1 cellular context compared by ENCODE assay signal in the genomic region with DNA sequence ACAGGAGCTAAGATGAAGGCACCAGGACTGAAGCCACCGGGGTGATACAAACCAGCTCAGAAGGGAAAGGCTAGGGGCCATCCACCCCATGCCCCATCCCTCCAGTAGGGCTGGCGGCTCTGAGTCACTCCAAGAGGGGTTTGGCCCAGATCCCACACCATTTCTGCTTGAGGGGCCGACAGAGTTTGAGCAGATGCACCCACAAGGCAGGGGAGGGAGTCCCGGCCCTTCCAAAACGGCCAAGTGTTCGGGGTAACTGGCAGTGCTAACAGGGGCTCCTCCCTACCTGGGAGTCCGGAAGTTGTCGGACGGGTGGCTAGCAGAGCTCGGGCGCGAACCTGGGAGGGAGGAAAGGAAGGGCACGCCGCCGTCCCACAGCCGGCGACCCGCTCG.
TF ChIP-seq lines count a peak whose summit lies in the region.

No MANE protein-coding gene starts in this region.

TF ChIP-seq in HepG2, 621 proteins besides CTCF, POLR2A, EP300 and RAD21:
- TF ChIP-seq, protein P1, sequence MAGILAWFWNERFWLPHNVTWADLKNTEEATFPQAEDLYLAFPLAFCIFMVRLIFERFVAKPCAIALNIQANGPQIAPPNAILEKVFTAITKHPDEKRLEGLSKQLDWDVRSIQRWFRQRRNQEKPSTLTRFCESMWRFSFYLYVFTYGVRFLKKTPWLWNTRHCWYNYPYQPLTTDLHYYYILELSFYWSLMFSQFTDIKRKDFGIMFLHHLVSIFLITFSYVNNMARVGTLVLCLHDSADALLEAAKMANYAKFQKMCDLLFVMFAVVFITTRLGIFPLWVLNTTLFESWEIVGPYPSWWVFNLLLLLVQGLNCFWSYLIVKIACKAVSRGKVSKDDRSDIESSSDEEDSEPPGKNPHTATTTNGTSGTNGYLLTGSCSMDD (CRISPR knock-in tag; IDR thresholded peaks at IDR 0.05) = no peak
- TF ChIP-seq, protein P2, sequence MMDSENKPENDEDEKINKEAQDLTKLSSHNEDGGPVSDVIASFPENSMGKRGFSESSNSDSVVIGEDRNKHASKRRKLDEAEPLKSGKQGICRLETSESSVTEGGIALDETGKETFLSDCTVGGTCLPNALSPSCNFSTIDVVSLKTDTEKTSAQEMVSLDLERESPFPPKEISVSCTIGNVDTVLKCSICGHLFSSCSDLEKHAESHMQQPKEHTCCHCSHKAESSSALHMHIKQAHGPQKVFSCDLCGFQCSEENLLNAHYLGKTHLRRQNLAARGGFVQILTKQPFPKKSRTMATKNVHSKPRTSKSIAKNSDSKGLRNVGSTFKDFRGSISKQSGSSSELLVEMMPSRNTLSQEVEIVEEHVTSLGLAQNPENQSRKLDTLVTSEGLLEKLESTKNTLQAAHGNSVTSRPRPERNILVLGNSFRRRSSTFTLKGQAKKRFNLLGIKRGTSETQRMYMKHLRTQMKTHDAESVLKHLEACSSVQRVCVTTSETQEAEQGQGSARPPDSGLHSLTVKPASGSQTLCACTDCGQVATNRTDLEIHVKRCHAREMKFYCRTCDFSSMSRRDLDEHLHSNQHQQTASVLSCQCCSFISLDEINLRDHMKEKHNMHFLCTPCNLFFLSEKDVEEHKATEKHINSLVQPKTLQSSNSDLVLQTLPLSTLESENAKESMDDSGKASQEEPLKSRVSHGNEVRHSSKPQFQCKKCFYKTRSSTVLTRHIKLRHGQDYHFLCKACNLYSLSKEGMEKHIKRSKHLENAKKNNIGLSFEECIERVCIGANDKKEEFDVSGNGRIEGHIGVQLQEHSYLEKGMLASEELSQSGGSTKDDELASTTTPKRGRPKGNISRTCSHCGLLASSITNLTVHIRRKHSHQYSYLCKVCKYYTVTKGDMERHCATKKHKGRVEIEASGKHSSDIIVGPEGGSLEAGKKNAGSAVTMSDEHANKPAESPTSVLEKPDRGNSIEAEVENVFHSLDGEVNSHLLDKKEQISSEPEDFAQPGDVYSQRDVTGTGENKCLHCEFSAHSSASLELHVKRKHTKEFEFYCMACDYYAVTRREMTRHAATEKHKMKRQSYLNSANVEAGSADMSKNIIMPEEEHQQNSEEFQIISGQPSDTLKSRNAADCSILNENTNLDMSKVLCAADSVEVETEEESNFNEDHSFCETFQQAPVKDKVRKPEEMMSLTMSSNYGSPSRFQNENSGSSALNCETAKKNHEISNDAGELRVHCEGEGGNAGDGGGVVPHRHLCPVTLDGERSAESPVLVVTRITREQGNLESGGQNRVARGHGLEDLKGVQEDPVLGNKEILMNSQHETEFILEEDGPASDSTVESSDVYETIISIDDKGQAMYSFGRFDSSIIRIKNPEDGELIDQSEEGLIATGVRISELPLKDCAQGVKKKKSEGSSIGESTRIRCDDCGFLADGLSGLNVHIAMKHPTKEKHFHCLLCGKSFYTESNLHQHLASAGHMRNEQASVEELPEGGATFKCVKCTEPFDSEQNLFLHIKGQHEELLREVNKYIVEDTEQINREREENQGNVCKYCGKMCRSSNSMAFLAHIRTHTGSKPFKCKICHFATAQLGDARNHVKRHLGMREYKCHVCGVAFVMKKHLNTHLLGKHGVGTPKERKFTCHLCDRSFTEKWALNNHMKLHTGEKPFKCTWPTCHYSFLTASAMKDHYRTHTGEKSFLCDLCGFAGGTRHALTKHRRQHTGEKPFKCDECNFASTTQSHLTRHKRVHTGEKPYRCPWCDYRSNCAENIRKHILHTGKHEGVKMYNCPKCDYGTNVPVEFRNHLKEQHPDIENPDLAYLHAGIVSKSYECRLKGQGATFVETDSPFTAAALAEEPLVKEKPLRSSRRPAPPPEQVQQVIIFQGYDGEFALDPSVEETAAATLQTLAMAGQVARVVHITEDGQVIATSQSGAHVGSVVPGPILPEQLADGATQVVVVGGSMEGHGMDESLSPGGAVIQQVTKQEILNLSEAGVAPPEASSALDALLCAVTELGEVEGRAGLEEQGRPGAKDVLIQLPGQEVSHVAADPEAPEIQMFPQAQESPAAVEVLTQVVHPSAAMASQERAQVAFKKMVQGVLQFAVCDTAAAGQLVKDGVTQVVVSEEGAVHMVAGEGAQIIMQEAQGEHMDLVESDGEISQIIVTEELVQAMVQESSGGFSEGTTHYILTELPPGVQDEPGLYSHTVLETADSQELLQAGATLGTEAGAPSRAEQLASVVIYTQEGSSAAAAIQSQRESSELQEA (CRISPR knock-in tag; IDR thresholded peaks at IDR 0.05; ENCODE audit: not compliant biosample characterization) = no peak
- TF ChIP-seq ZBTB3 (CRISPR knock-in tag; IDR thresholded peaks at IDR 0.05; ENCODE audit: borderline replicate concordance, low read depth) (no peak), ZNF772 (CRISPR knock-in tag; IDR thresholded peaks at IDR 0.05) (no peak), ZSCAN21 (CRISPR knock-in tag; IDR thresholded peaks at IDR 0.05; ENCODE audit: borderline replicate concordance) (no peak), ZNF367 (CRISPR knock-in tag; IDR thresholded peaks at IDR 0.05; ENCODE audit: borderline replicate concordance) (no peak), NFKBIZ (CRISPR knock-in tag; IDR thresholded peaks at IDR 0.05) (no peak), ZNF572 (CRISPR knock-in tag; IDR thresholded peaks at IDR 0.05) (no peak), XRCC5 (optimal IDR thresholded peaks at IDR 0.05; ENCODE audit: low read length) (no peak), HOXA7 (CRISPR knock-in tag; IDR thresholded peaks at IDR 0.05) (no peak), ZNF678 (CRISPR knock-in tag; IDR thresholded peaks at IDR 0.05) (no peak), ZNF329 (CRISPR knock-in tag; IDR thresholded peaks at IDR 0.05; ENCODE audit: low read depth) (no peak), NFIB (CRISPR knock-in tag; IDR thresholded peaks at IDR 0.05; ENCODE audit: borderline replicate concordance) (no peak)
- TF ChIP-seq, protein P3, sequence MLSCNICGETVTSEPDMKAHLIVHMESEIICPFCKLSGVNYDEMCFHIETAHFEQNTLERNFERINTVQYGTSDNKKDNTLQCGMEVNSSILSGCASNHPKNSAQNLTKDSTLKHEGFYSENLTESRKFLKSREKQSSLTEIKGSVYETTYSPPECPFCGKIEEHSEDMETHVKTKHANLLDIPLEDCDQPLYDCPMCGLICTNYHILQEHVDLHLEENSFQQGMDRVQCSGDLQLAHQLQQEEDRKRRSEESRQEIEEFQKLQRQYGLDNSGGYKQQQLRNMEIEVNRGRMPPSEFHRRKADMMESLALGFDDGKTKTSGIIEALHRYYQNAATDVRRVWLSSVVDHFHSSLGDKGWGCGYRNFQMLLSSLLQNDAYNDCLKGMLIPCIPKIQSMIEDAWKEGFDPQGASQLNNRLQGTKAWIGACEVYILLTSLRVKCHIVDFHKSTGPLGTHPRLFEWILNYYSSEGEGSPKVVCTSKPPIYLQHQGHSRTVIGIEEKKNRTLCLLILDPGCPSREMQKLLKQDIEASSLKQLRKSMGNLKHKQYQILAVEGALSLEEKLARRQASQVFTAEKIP (CRISPR knock-in tag; IDR thresholded peaks at IDR 0.05; ENCODE audit: borderline replicate concordance) = no peak
- TF ChIP-seq, protein P4, sequence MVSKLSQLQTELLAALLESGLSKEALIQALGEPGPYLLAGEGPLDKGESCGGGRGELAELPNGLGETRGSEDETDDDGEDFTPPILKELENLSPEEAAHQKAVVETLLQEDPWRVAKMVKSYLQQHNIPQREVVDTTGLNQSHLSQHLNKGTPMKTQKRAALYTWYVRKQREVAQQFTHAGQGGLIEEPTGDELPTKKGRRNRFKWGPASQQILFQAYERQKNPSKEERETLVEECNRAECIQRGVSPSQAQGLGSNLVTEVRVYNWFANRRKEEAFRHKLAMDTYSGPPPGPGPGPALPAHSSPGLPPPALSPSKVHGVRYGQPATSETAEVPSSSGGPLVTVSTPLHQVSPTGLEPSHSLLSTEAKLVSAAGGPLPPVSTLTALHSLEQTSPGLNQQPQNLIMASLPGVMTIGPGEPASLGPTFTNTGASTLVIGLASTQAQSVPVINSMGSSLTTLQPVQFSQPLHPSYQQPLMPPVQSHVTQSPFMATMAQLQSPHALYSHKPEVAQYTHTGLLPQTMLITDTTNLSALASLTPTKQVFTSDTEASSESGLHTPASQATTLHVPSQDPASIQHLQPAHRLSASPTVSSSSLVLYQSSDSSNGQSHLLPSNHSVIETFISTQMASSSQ (IDR thresholded peaks at IDR 0.05; ENCODE audit: low read depth) = no peak
- TF ChIP-seq, protein P4 (CRISPR knock-in tag; IDR thresholded peaks at IDR 0.05; ENCODE audit: borderline replicate concordance) = no peak
- TF ChIP-seq, protein P5, sequence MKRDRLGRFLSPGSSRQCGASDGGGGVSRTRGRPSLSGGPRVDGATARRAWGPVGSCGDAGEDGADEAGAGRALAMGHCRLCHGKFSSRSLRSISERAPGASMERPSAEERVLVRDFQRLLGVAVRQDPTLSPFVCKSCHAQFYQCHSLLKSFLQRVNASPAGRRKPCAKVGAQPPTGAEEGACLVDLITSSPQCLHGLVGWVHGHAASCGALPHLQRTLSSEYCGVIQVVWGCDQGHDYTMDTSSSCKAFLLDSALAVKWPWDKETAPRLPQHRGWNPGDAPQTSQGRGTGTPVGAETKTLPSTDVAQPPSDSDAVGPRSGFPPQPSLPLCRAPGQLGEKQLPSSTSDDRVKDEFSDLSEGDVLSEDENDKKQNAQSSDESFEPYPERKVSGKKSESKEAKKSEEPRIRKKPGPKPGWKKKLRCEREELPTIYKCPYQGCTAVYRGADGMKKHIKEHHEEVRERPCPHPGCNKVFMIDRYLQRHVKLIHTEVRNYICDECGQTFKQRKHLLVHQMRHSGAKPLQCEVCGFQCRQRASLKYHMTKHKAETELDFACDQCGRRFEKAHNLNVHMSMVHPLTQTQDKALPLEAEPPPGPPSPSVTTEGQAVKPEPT (CRISPR knock-in tag; IDR thresholded peaks at IDR 0.05; ENCODE audit: low read depth) = no peak
- TF ChIP-seq, protein P6, sequence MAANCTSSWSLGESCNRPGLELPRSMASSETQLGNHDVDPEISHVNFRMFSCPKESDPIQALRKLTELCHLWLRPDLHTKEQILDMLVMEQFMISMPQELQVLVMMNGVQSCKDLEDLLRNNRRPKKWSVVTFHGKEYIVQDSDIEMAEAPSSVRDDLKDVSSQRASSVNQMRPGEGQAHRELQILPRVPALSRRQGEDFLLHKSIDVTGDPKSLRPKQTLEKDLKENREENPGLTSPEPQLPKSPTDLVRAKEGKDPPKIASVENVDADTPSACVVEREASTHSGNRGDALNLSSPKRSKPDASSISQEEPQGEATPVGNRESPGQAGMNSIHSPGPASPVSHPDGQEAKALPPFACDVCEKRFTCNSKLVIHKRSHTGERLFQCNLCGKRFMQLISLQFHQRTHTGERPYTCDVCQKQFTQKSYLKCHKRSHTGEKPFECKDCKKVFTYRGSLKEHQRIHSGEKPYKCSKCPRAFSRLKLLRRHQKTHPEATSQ (CRISPR knock-in tag; IDR thresholded peaks at IDR 0.05; ENCODE audit: borderline replicate concordance) = no peak
- TF ChIP-seq, protein P7, sequence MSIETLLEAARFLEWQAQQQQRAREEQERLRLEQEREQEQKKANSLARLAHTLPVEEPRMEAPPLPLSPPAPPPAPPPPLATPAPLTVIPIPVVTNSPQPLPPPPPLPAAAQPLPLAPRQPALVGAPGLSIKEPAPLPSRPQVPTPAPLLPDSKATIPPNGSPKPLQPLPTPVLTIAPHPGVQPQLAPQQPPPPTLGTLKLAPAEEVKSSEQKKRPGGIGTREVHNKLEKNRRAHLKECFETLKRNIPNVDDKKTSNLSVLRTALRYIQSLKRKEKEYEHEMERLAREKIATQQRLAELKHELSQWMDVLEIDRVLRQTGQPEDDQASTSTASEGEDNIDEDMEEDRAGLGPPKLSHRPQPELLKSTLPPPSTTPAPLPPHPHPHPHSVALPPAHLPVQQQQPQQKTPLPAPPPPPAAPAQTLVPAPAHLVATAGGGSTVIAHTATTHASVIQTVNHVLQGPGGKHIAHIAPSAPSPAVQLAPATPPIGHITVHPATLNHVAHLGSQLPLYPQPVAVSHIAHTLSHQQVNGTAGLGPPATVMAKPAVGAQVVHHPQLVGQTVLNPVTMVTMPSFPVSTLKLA (IDR thresholded peaks at IDR 0.05) = no peak
- TF ChIP-seq, protein P8, sequence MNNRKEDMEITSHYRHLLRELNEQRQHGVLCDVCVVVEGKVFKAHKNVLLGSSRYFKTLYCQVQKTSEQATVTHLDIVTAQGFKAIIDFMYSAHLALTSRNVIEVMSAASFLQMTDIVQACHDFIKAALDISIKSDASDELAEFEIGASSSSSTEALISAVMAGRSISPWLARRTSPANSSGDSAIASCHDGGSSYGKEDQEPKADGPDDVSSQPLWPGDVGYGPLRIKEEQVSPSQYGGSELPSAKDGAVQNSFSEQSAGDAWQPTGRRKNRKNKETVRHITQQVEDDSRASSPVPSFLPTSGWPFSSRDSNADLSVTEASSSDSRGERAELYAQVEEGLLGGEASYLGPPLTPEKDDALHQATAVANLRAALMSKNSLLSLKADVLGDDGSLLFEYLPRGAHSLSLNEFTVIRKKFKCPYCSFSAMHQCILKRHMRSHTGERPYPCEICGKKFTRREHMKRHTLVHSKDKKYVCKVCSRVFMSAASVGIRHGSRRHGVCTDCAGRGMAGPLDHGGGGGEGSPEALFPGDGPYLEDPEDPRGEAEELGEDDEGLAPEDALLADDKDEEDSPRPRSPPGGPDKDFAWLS (CRISPR knock-in tag; IDR thresholded peaks at IDR 0.05; ENCODE audit: borderline replicate concordance) = no peak
- TF ChIP-seq, protein P9, sequence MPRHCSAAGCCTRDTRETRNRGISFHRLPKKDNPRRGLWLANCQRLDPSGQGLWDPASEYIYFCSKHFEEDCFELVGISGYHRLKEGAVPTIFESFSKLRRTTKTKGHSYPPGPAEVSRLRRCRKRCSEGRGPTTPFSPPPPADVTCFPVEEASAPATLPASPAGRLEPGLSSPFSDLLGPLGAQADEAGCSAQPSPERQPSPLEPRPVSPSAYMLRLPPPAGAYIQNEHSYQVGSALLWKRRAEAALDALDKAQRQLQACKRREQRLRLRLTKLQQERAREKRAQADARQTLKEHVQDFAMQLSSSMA (CRISPR knock-in tag; IDR thresholded peaks at IDR 0.05) = no peak
